Comparison of ENCODE assay signal across 29 cellular contexts in the genomic region with DNA sequence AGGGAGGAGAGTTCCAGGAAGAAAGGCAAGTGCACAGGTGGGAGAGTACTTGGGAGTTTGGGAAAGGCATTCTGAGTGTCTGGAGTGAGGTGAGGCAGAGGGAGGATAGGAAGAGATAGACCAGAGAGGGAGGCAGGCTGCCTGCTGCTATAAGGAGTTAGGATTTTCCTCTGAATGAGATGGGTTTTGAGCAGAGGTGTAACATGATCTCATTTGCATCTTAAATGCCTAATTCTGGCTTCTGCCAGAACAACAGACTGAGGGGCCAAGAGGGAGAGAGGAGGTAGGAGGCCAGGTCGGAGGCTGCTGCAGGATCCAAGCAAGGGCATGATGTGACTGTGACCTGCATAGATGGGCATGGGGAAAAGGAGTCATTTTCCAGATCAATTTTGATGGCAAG. TPM values are rescaled to one million over a fixed set of nuclear protein-coding genes. Genes with fewer than 3 reads are reported as not detected.
"Had no signal": no experiment of that assay in that cellular context is flagged by ENCODE, and none has a peak within 500 bp of the region (broad histone marks: within the 10 kb centered on the region; RNA-seq: fewer than 3 reads in every experiment).

No MANE protein-coding gene starts in this region.

- H3K36me3 ChIP-seq: esophagus muscularis mucosa, gastrocnemius medialis, lower lobe of right lung, pancreas, suprapubic skin, tibial nerve had no signal

- H3K9me3 ChIP-seq: gastrocnemius medialis, pancreas, suprapubic skin had no signal

- H3K27ac Mint-ChIP-seq: activated naive CD8-positive, alpha-beta T cell treated with anti-CD3 and anti-CD28 coated beads for 36 hours; naive thymus-derived CD4-positive, alpha-beta T cell; stimulated activated naive CD8-positive, alpha-beta T cell treated with anti-CD3 and anti-CD28 coated beads, Interleukin-15, Interleukin-2, amounts not matched to agents 100 ng/mL and 50 ng/mL, for 24 hours; T-helper 17 cell had no signal

- H3K27me3 ChIP-seq: gastrocnemius medialis, pancreas, suprapubic skin, tibial nerve had no signal

- FAIRE-seq: astrocyte, endothelial cell of umbilical vein, kidney, pancreas had no signal

- H3K4me3 ChIP-seq: esophagus muscularis mucosa, gastrocnemius medialis, lower lobe of right lung, pancreas, suprapubic skin, tibial nerve had no signal

- DNase-seq: activated CD4-positive, alpha-beta T cell treated with anti-CD3 and anti-CD28 coated beads for 4 hours; activated CD4-positive, alpha-beta T cell treated with anti-CD3 and anti-CD28 coated beads, Interleukin-2, amount 50 U/mL, for 48 hours; activated CD4-positive, CD25-positive, alpha-beta regulatory T cell; activated CD8-positive, alpha-beta memory T cell treated with anti-CD3 and anti-CD28 coated beads, Interleukin-2, amount 50 U/mL, for 48 hours; activated naive CD4-positive, alpha-beta T cell treated with Interleukin-2 at 50 U/mL for 16 hours; activated naive CD8-positive, alpha-beta T cell treated with anti-CD3 and anti-CD28 coated beads for 36 hours; activated T-cell treated with anti-CD3 and anti-CD28 coated beads, Interleukin-2, amount 50 U/mL, for 48 hours; central memory CD4-positive, alpha-beta T cell; effector memory CD4-positive, alpha-beta T cell; gastrocnemius medialis; hippocampal formation; kidney; lower lobe of right lung; naive thymus-derived CD4-positive, alpha-beta T cell; pancreas; right cardiac atrium; stimulated activated CD4-positive, alpha-beta T cell treated with anti-CD3 and anti-CD28 coated beads, Interleukin-4, amount 100 ng/mL, for 4 hours; T-helper 17 cell had no signal

- H3K4me3 Mint-ChIP-seq: activated naive CD8-positive, alpha-beta T cell treated with anti-CD3 and anti-CD28 coated beads for 36 hours; naive thymus-derived CD4-positive, alpha-beta T cell; stimulated activated naive CD8-positive, alpha-beta T cell treated with anti-CD3 and anti-CD28 coated beads, Interleukin-15, Interleukin-2, amounts not matched to agents 100 ng/mL and 50 ng/mL, for 24 hours; T-helper 17 cell had no signal

- H3K27ac ChIP-seq: esophagus muscularis mucosa, gastrocnemius medialis, lower lobe of right lung, pancreas, suprapubic skin, tibial nerve had no signal

- H3K4me1 ChIP-seq: esophagus muscularis mucosa, lower lobe of right lung, pancreas, suprapubic skin, tibial nerve had no signal

- H3K36me3 Mint-ChIP-seq: activated naive CD8-positive, alpha-beta T cell treated with anti-CD3 and anti-CD28 coated beads for 36 hours; naive thymus-derived CD4-positive, alpha-beta T cell had no signal

- H3K4me1 Mint-ChIP-seq: activated naive CD8-positive, alpha-beta T cell treated with anti-CD3 and anti-CD28 coated beads for 36 hours; naive thymus-derived CD4-positive, alpha-beta T cell; T-helper 17 cell had no signal

- ATAC-seq: gastrocnemius medialis; left lobe of liver; lower lobe of right lung; naive thymus-derived CD4-positive, alpha-beta T cell; pancreas; right cardiac atrium; T-helper 17 cell had no signal

RNA-seq across cellular contexts. Expression of gene IRX6, which starts 31.5 kb away (rescaled TPM):
- total RNA-seq: activated CD8-positive, alpha-beta memory T cell treated with anti-CD3 and anti-CD28 coated beads for 36 hours; activated naive CD8-positive, alpha-beta T cell treated with anti-CD3 and anti-CD28 coated beads for 36 hours; astrocyte; dermis microvascular lymphatic vessel endothelial cell; endothelial cell of umbilical vein; left lobe of liver; naive thymus-derived CD4-positive, alpha-beta T cell; pulmonary artery endothelial cell; T-helper 17 cell; urinary bladder had no signal
- polyA plus RNA-seq: endothelial cell of umbilical vein; naive thymus-derived CD4-positive, alpha-beta T cell had no signal
